In genomic region chr3:159987291-159987711, GRCh38 we compare ENCODE assay signal across 11 cellular contexts. TPM values are rescaled to one million over a fixed set of nuclear protein-coding genes. Genes with fewer than 3 reads are reported as not detected.
DNase-seq lines count a peak whose midpoint lies in the region; ATAC-seq and TF ChIP-seq lines count a peak whose summit lies in the region.
"Had no signal": no experiment of that assay in that cellular context is flagged by ENCODE, and none has a peak within 500 bp of the region (broad histone marks: within the 10 kb centered on the region; RNA-seq: fewer than 3 reads in every experiment).

No MANE protein-coding gene starts in this region.

- CTCF ChIA-PET in SK-N-SH (lab: Yijun Ruan, JAX): interaction anchor here (0.8 to 15.7 kb wide), 15 partner anchors 10 to 169 kb away, joined by 3 to 228 read pairs (median 11); partner anchors contain the start of gene SCHIP1
- CTCF ChIA-PET in WTC11 (lab: Charles Lee): interaction anchor here (0.5 to 5.8 kb wide), 16 partner anchors 9 to 582 kb away, joined by 3 to 45 read pairs (median 5); no protein-coding TSS in a partner anchor

- H3K4me1 ChIP-seq in SK-N-SH (ENCODE audit: control insufficient read depth in 1 of 2, insufficient read depth in 2 of 2, low read depth in 1 of 2, low read length in 1 of 2): peaks cover 0 to 5% of the 10 kb centered on the region in 2 experiments; a peak in 1 of 4 replicates
- peaks cover 33% of the 10 kb centered on the region for H3K4me1 ChIP-seq in osteoblast (ENCODE audit: insufficient read depth, low read length)
- H3K4me1 ChIP-seq in colonic mucosa: no peaks in the 10 kb centered on the region

- no peak overlapping the region for H3K27ac ChIP-seq in SK-N-SH (ENCODE audit: low read depth in 2 of 2, low read length in 1 of 2)
- H3K27ac ChIP-seq in osteoblast (ENCODE audit: low read depth, low read length): peak overlapping the region; percentile 43
- H3K27ac ChIP-seq in colonic mucosa: no peak overlapping the region
- H3K27ac ChIP-seq: BLaER1 had no signal

- TF ChIP-seq CTCF in SK-N-SH (IDR thresholded peaks at IDR 0.05) (peak; percentile 12; the same call in 1 of the 2 replicates), osteoblast (IDR thresholded peaks at IDR 0.05; ENCODE audit: extremely low read depth, low read depth, low read length) (peak; percentile 33), colonic mucosa (IDR thresholded peaks at IDR 0.05) (no peak), WTC11 (IDR thresholded peaks at IDR 0.05) (no peak)

- ATAC-seq in SK-N-SH treated with all-trans-retinoic acid at 6 μM for 48 hours: no peak
- ATAC-seq in HG02852 (IDR thresholded peaks at IDR 0.05; ENCODE audit: unreplicated experiment): no peak
- no peak for ATAC-seq in WTC11
- ATAC-seq: mucosa of descending colon had no signal

- H3K27ac Mint-ChIP-seq in activated naive CD8-positive, alpha-beta T cell treated with anti-CD3 and anti-CD28 coated beads for 36 hours: no peak overlapping the region
- no peak overlapping the region for H3K27ac Mint-ChIP-seq in WTC11

- H3K9ac ChIP-seq in SK-N-SH (no peak overlapping the region), colonic mucosa (ENCODE audit: low read depth in 2 of 2, low read length in 2 of 2) (no peak overlapping the region)

- TF ChIP-seq RAD21 in SK-N-SH (IDR thresholded peaks at IDR 0.05; ENCODE audit: low read length): no peak

- no peaks in the 10 kb centered on the region for H3K36me3 Mint-ChIP-seq in activated naive CD8-positive, alpha-beta T cell treated with anti-CD3 and anti-CD28 coated beads for 36 hours
- peaks cover 14% of the 10 kb centered on the region for H3K36me3 Mint-ChIP-seq in WTC11

- H3K27me3 ChIP-seq in SK-N-SH (ENCODE audit: insufficient read depth) (no peaks in the 10 kb centered on the region), osteoblast (ENCODE audit: insufficient read depth, low read length) (no peaks in the 10 kb centered on the region), colonic mucosa (no peaks in the 10 kb centered on the region)

- H3K79me2 ChIP-seq in SK-N-SH (ENCODE audit: insufficient read depth) (no peaks in the 10 kb centered on the region), osteoblast (ENCODE audit: insufficient read depth, low read length) (no peaks in the 10 kb centered on the region)

- H3K4me3 Mint-ChIP-seq in activated naive CD8-positive, alpha-beta T cell treated with anti-CD3 and anti-CD28 coated beads for 36 hours: peak overlapping the region; percentile 62
- no peak overlapping the region for H3K4me3 Mint-ChIP-seq in WTC11

- H3K4me2 ChIP-seq in SK-N-SH: no peak overlapping the region
- peak overlapping the region; percentile 9 for H3K4me2 ChIP-seq in osteoblast (ENCODE audit: insufficient read depth, low read length)

- DNase-seq in SK-N-SH: no peak
- peak; percentile 35 for DNase-seq in HK-2 (ENCODE audit: unreplicated experiment)
- no peak for DNase-seq in activated naive CD8-positive, alpha-beta T cell treated with anti-CD3 and anti-CD28 coated beads for 36 hours
- DNase-seq in osteoblast (ENCODE audit: insufficient read length, low spot score, missing footprints): peak; percentile 68
- no peak for DNase-seq in colonic mucosa
- DNase-seq in WTC11 (ENCODE audit: low spot score): no peak
- DNase-seq: mucosa of descending colon had no signal

- no peaks in the 10 kb centered on the region for H3K9me2 ChIP-seq in SK-N-SH

- H2AFZ ChIP-seq in SK-N-SH (ENCODE audit: low read depth): no peak overlapping the region
- H2AFZ ChIP-seq in osteoblast (ENCODE audit: low read length): no peak overlapping the region

- peaks cover 4% of the 10 kb centered on the region for H3F3A ChIP-seq in SK-N-SH (replicated peaks; ENCODE audit: insufficient read depth)

- H4K20me1 ChIP-seq in SK-N-SH (ENCODE audit: insufficient read depth) (no peaks in the 10 kb centered on the region), osteoblast (ENCODE audit: insufficient read depth, low read length) (no peaks in the 10 kb centered on the region)
- H4K20me1 ChIP-seq: BLaER1 had no signal

- POLR2A ChIA-PET in SK-N-SH (lab: Yijun Ruan, JAX): no interaction called here
- POLR2A ChIA-PET in WTC11 (lab: Charles Lee): no interaction called here

- H3K27me3 Mint-ChIP-seq in activated naive CD8-positive, alpha-beta T cell treated with anti-CD3 and anti-CD28 coated beads for 36 hours: peaks cover 10% of the 10 kb centered on the region
- peaks cover 33% of the 10 kb centered on the region for H3K27me3 Mint-ChIP-seq in WTC11 (ENCODE audit: low read depth)

- 72% methylated on average over 5 of the region's 5 CpGs for WGBS in SK-N-SH (ENCODE audit: low lambda C conversion rate)

- H3K9me3 ChIP-seq in SK-N-SH (no peaks in the 10 kb centered on the region), osteoblast (ENCODE audit: low read depth, low read length) (no peaks in the 10 kb centered on the region), colonic mucosa (no peaks in the 10 kb centered on the region)
- H3K9me3 ChIP-seq: BLaER1, mucosa of descending colon had no signal

- TF ChIP-seq EP300 in SK-N-SH (IDR thresholded peaks at IDR 0.05; ENCODE audit: borderline replicate concordance in 1 of 2, low read depth in 1 of 2, low read length in 1 of 2): no peak

- H3K4me1 Mint-ChIP-seq in activated naive CD8-positive, alpha-beta T cell treated with anti-CD3 and anti-CD28 coated beads for 36 hours: peaks cover 14% of the 10 kb centered on the region
- peaks cover 11% of the 10 kb centered on the region; the same call in 1 of the 2 replicates for H3K4me1 Mint-ChIP-seq in WTC11

- no peaks in the 10 kb centered on the region for H3K36me3 ChIP-seq in SK-N-SH (replicated peaks in 1 of 2; ENCODE audit: control insufficient read depth in 1 of 2, insufficient read depth in 2 of 2, low read length in 1 of 2)
- peaks cover 4% of the 10 kb centered on the region for H3K36me3 ChIP-seq in osteoblast (ENCODE audit: insufficient read depth, low read length)
- no peaks in the 10 kb centered on the region for H3K36me3 ChIP-seq in colonic mucosa
- H3K36me3 ChIP-seq: BLaER1 had no signal

- H3K4me3 ChIP-seq in SK-N-SH (ENCODE audit: low read depth in 2 of 2, low read length in 1 of 2) (no peak overlapping the region), osteoblast (ENCODE audit: insufficient read depth, low read length) (no peak overlapping the region), colonic mucosa (no peak overlapping the region)
- H3K4me3 ChIP-seq: mucosa of descending colon had no signal

- intact Hi-C loops in colonic mucosa (cut with DNase I): no loop called here

- H3K9me3 Mint-ChIP-seq in activated naive CD8-positive, alpha-beta T cell treated with anti-CD3 and anti-CD28 coated beads for 36 hours: no peaks in the 10 kb centered on the region
- peaks cover 14% of the 10 kb centered on the region for H3K9me3 Mint-ChIP-seq in WTC11

TF ChIP-seq in SK-N-SH, 30 proteins besides CTCF, POLR2A, EP300 and RAD21 (continues in another document):
- TF ChIP-seq YY1 (IDR thresholded peaks at IDR 0.05; ENCODE audit: low read depth): no peak
- no peak for TF ChIP-seq TEAD4 (IDR thresholded peaks at IDR 0.05; ENCODE audit: borderline replicate concordance, insufficient read depth)
- no peak for TF ChIP-seq FOXM1 (IDR thresholded peaks at IDR 0.05; ENCODE audit: low read depth)
- no peak for TF ChIP-seq GABPA (IDR thresholded peaks at IDR 0.05; ENCODE audit: low read depth)
- no peak for TF ChIP-seq CHD2 (IDR thresholded peaks at IDR 0.05; ENCODE audit: low read length, partially characterized antibody)
- no peak for TF ChIP-seq GATA2 (CRISPR knock-in tag; IDR thresholded peaks at IDR 0.05)
- no peak for TF ChIP-seq RFX5 (IDR thresholded peaks at IDR 0.05; ENCODE audit: low read length)
- TF ChIP-seq MAX (IDR thresholded peaks at IDR 0.05; ENCODE audit: low read depth): no peak
- no peak for TF ChIP-seq NRF1 (IDR thresholded peaks at IDR 0.05; ENCODE audit: low read depth, low read length)

TF ChIP-seq in SK-N-SH treated with all-trans-retinoic acid at 6 μM for 48 hours, 23 proteins besides CTCF, POLR2A, EP300 and RAD21 (continues in another document):
- TF ChIP-seq SNAI2 (CRISPR knock-in tag; IDR thresholded peaks at IDR 0.05) (no peak), PPARA (CRISPR knock-in tag; IDR thresholded peaks at IDR 0.05; ENCODE audit: borderline replicate concordance) (no peak), GLIS3 (CRISPR knock-in tag; IDR thresholded peaks at IDR 0.05) (no peak), OSR1 (CRISPR knock-in tag; IDR thresholded peaks at IDR 0.05) (no peak), BACH2 (CRISPR knock-in tag; IDR thresholded peaks at IDR 0.05; ENCODE audit: borderline replicate concordance) (no peak), RARB (CRISPR knock-in tag; IDR thresholded peaks at IDR 0.05) (no peak), ZFP3 (CRISPR knock-in tag; IDR thresholded peaks at IDR 0.05) (no peak)

TF ChIP-seq in WTC11, 78 proteins besides CTCF, POLR2A, EP300 and RAD21:
- TF ChIP-seq ZNF416 (CRISPR knock-in tag; IDR thresholded peaks at IDR 0.05) (no peak), RELA (CRISPR knock-in tag; IDR thresholded peaks at IDR 0.05; ENCODE audit: borderline replicate concordance) (no peak), GABPB1 (CRISPR knock-in tag; IDR thresholded peaks at IDR 0.05) (no peak), ZNF396 (CRISPR knock-in tag; IDR thresholded peaks at IDR 0.05; ENCODE audit: borderline replicate concordance) (no peak)

RNA-seq across cellular contexts. Expression of gene IL12A, which starts 1.3 kb away (rescaled TPM):
- 0.97 and 1.9 TPM in 2 replicates for polyA plus RNA-seq in SK-N-SH (2012; rRNA removed)
- polyA plus RNA-seq in SK-N-SH (2012; cell fraction: cytosol; rRNA removed): 0.84 and 1.0 TPM in 2 replicates
- 2.3 and 2.7 TPM in 2 replicates for polyA plus RNA-seq in SK-N-SH (2012; cell fraction: nucleus; rRNA removed)
- total RNA-seq in activated naive CD8-positive, alpha-beta T cell treated with anti-CD3 and anti-CD28 coated beads for 36 hours: under 1 TPM; 0.20 to 0.41 TPM
- total RNA-seq in osteoblast (3.2 and 4.7 TPM in 2 replicates), colonic mucosa (under 1 TPM; 0.25 to 0.69 TPM), WTC11 (2021) (0.69 to 1.0 TPM (median 0.69 TPM) in 3 replicates)
- total RNA-seq: subcutaneous adipose tissue had no signal

Comparison
In these comparisons a context has a peak if more than half of its experiments do, and no peak if none do; other contexts are left out.
1. DNase-seq: peak in HK-2 (single experiment) and osteoblast (single experiment); none in SK-N-SH (single experiment), activated naive CD8-positive, alpha-beta T cell treated with anti-CD3 and anti-CD28 coated beads for 36 hours (single experiment), colonic mucosa (single experiment) and WTC11 (single experiment).
2. CTCF ChIP-seq: peak in SK-N-SH (single experiment) and osteoblast (single experiment); none in colonic mucosa (single experiment) and WTC11 (single experiment).
3. Of the 6 proteins assayed by ChIP-seq in both WTC11 and SK-N-SH: peak only in WTC11: none; only in SK-N-SH: CTCF; in both: none; in neither: 5.